In the genomic region with DNA sequence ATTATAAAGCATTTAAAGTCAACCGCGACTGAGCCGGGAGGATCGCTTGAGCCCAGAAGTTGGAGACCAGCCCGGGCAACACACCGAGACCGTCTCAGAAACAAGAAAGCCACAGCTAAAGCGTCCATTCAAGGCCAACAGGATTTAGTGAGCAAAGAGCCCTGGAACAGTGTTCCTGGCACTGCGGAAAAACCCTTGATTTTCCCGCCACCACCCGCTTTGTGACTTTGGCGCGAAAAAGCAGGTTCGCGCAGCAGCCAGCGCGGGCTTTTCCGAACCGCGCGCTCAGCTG, we compare ENCODE assay signal across 9 cellular contexts. TPM values are rescaled to one million over a fixed set of nuclear protein-coding genes. Genes with fewer than 3 reads are reported as not detected.
A peak's percentile ranks its signal among the peaks of the same experiment; 100 is the strongest.
DNase-seq lines count a peak whose midpoint lies in the region; ATAC-seq, FAIRE-seq and TF ChIP-seq lines count a peak whose summit lies in the region.
"Had no signal": no experiment of that assay in that cellular context is flagged by ENCODE, and none has a peak within 500 bp of the region (broad histone marks: within the 10 kb centered on the region; RNA-seq: fewer than 3 reads in every experiment).

No MANE protein-coding gene starts in this region.

- H3K27me3 Mint-ChIP-seq in activated CD4-positive, alpha-beta T cell treated with anti-CD3 and anti-CD28 coated beads, Interleukin-2, amount 10 ng/mL, durations not matched to agents 7 days and 5 days: no peaks in the 10 kb centered on the region

- ATAC-seq in HepG2 (no peak), thoracic aorta (ENCODE audit: insufficient number of reproducible peaks, low FRiP score, low read depth) (no peak), HG03469 (IDR thresholded peaks at IDR 0.05; ENCODE audit: unreplicated experiment) (no peak)

- no peak for DNase-seq in activated CD4-positive, alpha-beta T cell treated with anti-CD3 and anti-CD28 coated beads, Interleukin-2, amount 10 ng/mL, durations not matched to agents 7 days and 5 days
- no peak for DNase-seq in activated CD4-positive, alpha-beta T cell treated with anti-CD3 and anti-CD28 coated beads, Interleukin-2, amount 50 U/mL, for 48 hours
- DNase-seq in adipocyte (ENCODE audit: low read depth) (no peak), HepG2 (ENCODE audit: low spot score) (no peak), thoracic aorta (ENCODE audit: low spot score) (no peak), NCI-H526 treated with DMSO at 0.1 percent for 48 hours (lab: John Stamatoyannopoulos, UW) (no peak), anterior cingulate cortex (lab: John Stamatoyannopoulos, UW) (no peak)

- TF ChIP-seq POLR2A in HepG2 (IDR thresholded peaks at IDR 0.05; ENCODE audit: insufficient read depth in 1 of 2, low read depth in 2 of 2, low read length in 2 of 2): no peak

- no TSS peak for BruUV-seq in HepG2 (replicated peaks; lab: Mats Ljungman, UMichigan)

- H3K36me3 Mint-ChIP-seq in activated CD4-positive, alpha-beta T cell treated with anti-CD3 and anti-CD28 coated beads, Interleukin-2, amount 10 ng/mL, durations not matched to agents 7 days and 5 days (ENCODE audit: low read depth): peaks cover 52% of the 10 kb centered on the region

- no peak for FAIRE-seq in HepG2 (lab: Jason Lieb, UNC)
- FAIRE-seq: D721Med had no signal

- peak overlapping the region; percentile 94 for H3K4me3 Mint-ChIP-seq in activated CD4-positive, alpha-beta T cell treated with anti-CD3 and anti-CD28 coated beads, Interleukin-2, amount 10 ng/mL, durations not matched to agents 7 days and 5 days

- no peak overlapping the region for H2AFZ ChIP-seq in HepG2 (ENCODE audit: low read length)

- intact Hi-C loops in HepG2 (cut with micrococcal nuclease; ENCODE audit: unreplicated experiment): no loop called here

- H3K36me3 ChIP-seq in adipocyte (ENCODE audit: control insufficient read depth, insufficient read depth, low read length, severe bottlenecking) (peaks cover 34% of the 10 kb centered on the region), HepG2 (replicated peaks in 1 of 2; ENCODE audit: control insufficient read depth in 1 of 2, insufficient read depth in 2 of 2, low read length in 2 of 2) (peaks cover 6 to 45% of the 10 kb centered on the region in 2 experiments), thoracic aorta (no peaks in the 10 kb centered on the region)

- H4K20me1 ChIP-seq in HepG2 (ENCODE audit: insufficient read depth, low read length): peaks cover 19% of the 10 kb centered on the region

- H3K27me3 ChIP-seq in adipocyte (replicated peaks; ENCODE audit: control insufficient read depth, insufficient read depth, low read length) (no peaks in the 10 kb centered on the region), HepG2 (ENCODE audit: control insufficient read depth in 1 of 2, insufficient read depth in 2 of 2, low read length in 2 of 2) (no peaks in the 10 kb centered on the region; a peak in 1 of 5 replicates), thoracic aorta (replicated peaks; ENCODE audit: insufficient read depth) (no peaks in the 10 kb centered on the region)

- H3K4me2 ChIP-seq in HepG2 (ENCODE audit: low read depth, low read length): peak overlapping the region; percentile 98

- TF ChIP-seq EP300 in HepG2 (IDR thresholded peaks at IDR 0.05; ENCODE audit: low read depth in 2 of 2, low read length in 2 of 2): no peak
- TF ChIP-seq EP300 in HepG2 (CRISPR knock-in tag; IDR thresholded peaks at IDR 0.05; ENCODE audit: borderline replicate concordance): peak; percentile 35; the same call in 1 of the 2 replicates

- POLR2A ChIA-PET in activated CD4-positive, alpha-beta T cell treated with anti-CD3 and anti-CD28 coated beads, Interleukin-2, amount 10 ng/mL, durations not matched to agents 7 days and 5 days (lab: Charles Lee): no interaction called here
- POLR2A ChIA-PET in HepG2 (lab: Yijun Ruan, JAX): interaction anchor here (0.9 to 3.0 kb wide), 21 partner anchors 8 to 360 kb away, joined by 3 to 15 read pairs (median 6); no protein-coding TSS in a partner anchor

- H3K79me2 ChIP-seq in HepG2 (ENCODE audit: insufficient read depth, low read length): peaks cover 41% of the 10 kb centered on the region

- in situ Hi-C loops in HepG2 (cut with HindIII; ENCODE audit: extremely low pct_ligation_motif_present, low pct_unique_long_range_greater_than_20kb): no loop called here

- CTCF ChIA-PET in activated CD4-positive, alpha-beta T cell treated with anti-CD3 and anti-CD28 coated beads, Interleukin-2, amount 10 ng/mL, durations not matched to agents 7 days and 5 days (lab: Charles Lee): interaction anchor here (0.9 to 2.2 kb wide), 4 partner anchors 18 to 76 kb away, joined by 3 to 8 read pairs (median 4); no protein-coding TSS in a partner anchor
- CTCF ChIA-PET in HepG2 (lab: Yijun Ruan, JAX; ENCODE audit: low intra/inter-chr PET ratio, low total read pairs): no interaction called here

- TF ChIP-seq CTCF in HepG2 (CRISPR knock-in tag; IDR thresholded peaks at IDR 0.05) (no peak), thoracic aorta (IDR thresholded peaks at IDR 0.05) (no peak)

- H3K27ac ChIP-seq in HepG2 (ENCODE audit: extremely low read length, insufficient read depth, low read length): peak overlapping the region; percentile 86
- peak overlapping the region in 1 of 2 donors; percentile 77 for H3K27ac ChIP-seq in thoracic aorta

- H3K9ac ChIP-seq in adipocyte (ENCODE audit: low read length): peak overlapping the region; percentile 90
- H3K9ac ChIP-seq in HepG2 (ENCODE audit: insufficient read depth, low read depth, low read length): peak overlapping the region; percentile 85

- peaks cover 72% of the 10 kb centered on the region for H3K4me1 Mint-ChIP-seq in activated CD4-positive, alpha-beta T cell treated with anti-CD3 and anti-CD28 coated beads, Interleukin-2, amount 10 ng/mL, durations not matched to agents 7 days and 5 days

- peaks cover 25% of the 10 kb centered on the region for H3K4me1 ChIP-seq in adipocyte (ENCODE audit: control insufficient read depth, insufficient read depth, low read length)
- peaks cover 56% of the 10 kb centered on the region for H3K4me1 ChIP-seq in HepG2 (ENCODE audit: insufficient read depth, low read length)
- H3K4me1 ChIP-seq in thoracic aorta (ENCODE audit: control insufficient read depth in 1 of 2, low read depth in 2 of 2): peaks cover 7 to 16% of the 10 kb centered on the region in 2 donors

- H3K9me3 ChIP-seq in adipocyte (ENCODE audit: control insufficient read depth, low read length) (no peaks in the 10 kb centered on the region), HepG2 (ENCODE audit: low read length) (no peaks in the 10 kb centered on the region), thoracic aorta (no peaks in the 10 kb centered on the region)

- TF ChIP-seq RAD21 in HepG2 (CRISPR knock-in tag; IDR thresholded peaks at IDR 0.05): no peak

- peak overlapping the region; percentile 99 for H3K27ac Mint-ChIP-seq in activated CD4-positive, alpha-beta T cell treated with anti-CD3 and anti-CD28 coated beads, Interleukin-2, amount 10 ng/mL, durations not matched to agents 7 days and 5 days

- under 1% methylated on average over 18 of the region's 21 CpGs for WGBS in HepG2 (ENCODE audit: low lambda C conversion rate)

- H3K9me3 Mint-ChIP-seq in activated CD4-positive, alpha-beta T cell treated with anti-CD3 and anti-CD28 coated beads, Interleukin-2, amount 10 ng/mL, durations not matched to agents 7 days and 5 days: no peaks in the 10 kb centered on the region

- peak overlapping the region; percentile 95 for H3K4me3 ChIP-seq in adipocyte (ENCODE audit: low read length)
- peak overlapping the region; percentile 74 to 92 (median 82) for H3K4me3 ChIP-seq in HepG2 (replicated peaks in 1 of 3; ENCODE audit: insufficient read depth in 1 of 3, low read depth in 2 of 3, low read length in 3 of 3)
- peak overlapping the region; percentile 88 for H3K4me3 ChIP-seq in thoracic aorta

RNA-seq across cellular contexts. Expression of a gene that starts 0.7 kb away (rescaled TPM):
- 100 to 1,000 TPM; 512 to 559 TPM for total RNA-seq in activated CD4-positive, alpha-beta T cell treated with anti-CD3 and anti-CD28 coated beads, Interleukin-2, amount 10 ng/mL, durations not matched to agents 7 days and 5 days
- total RNA-seq in HepG2 (2016; rRNA removed; fragmentation: Illumina TruSeq; extraction: Trizol) (655 and 1,008 TPM in 2 replicates), thoracic aorta (10 to 100 TPM; 20.5 to 39.7 TPM)
- total RNA-seq in HepG2 (2016; cell fraction: cytosol; rRNA removed; fragmentation: Illumina TruSeq; extraction: Trizol; ENCODE audit: low read depth): 98.8 and 107 TPM in 2 replicates
- 668 and 1,045 TPM in 2 replicates for total RNA-seq in HepG2 (2016; cell fraction: insoluble cytoplasmic fraction; rRNA removed; fragmentation: Illumina TruSeq; extraction: Trizol)
- 125 and 133 TPM in 2 replicates for total RNA-seq in HepG2 (2016; cell fraction: membrane; rRNA removed; fragmentation: Illumina TruSeq; extraction: Trizol)
- 265 and 280 TPM in 2 replicates for total RNA-seq in HepG2 (2016; cell fraction: nucleus; rRNA removed; fragmentation: Illumina TruSeq; extraction: Trizol)
- 174 and 229 TPM in 2 replicates for polyA plus RNA-seq in HepG2 (2011; rRNA removed)
- 262 and 317 TPM in 2 replicates for polyA plus RNA-seq in HepG2 (2011; cell fraction: cytosol; rRNA removed)
- polyA plus RNA-seq in HepG2 (2011; cell fraction: nucleus; rRNA removed): 129 and 154 TPM in 2 replicates
- 119 and 185 TPM in 2 replicates for polyA plus RNA-seq in HepG2 (2012)
- 44.9 and 46.3 TPM in 2 replicates for polyA plus RNA-seq in HepG2 (2016; cell fraction: cytosol; fragmentation: Illumina TruSeq; extraction: Trizol; ENCODE audit: low read depth)
- 1,031 and 1,115 TPM in 2 replicates for polyA plus RNA-seq in HepG2 (2016; cell fraction: insoluble cytoplasmic fraction; fragmentation: Illumina TruSeq; extraction: Trizol; ENCODE audit: low read depth)
- 59.3 and 65.9 TPM in 2 replicates for polyA plus RNA-seq in HepG2 (2016; cell fraction: membrane; fragmentation: Illumina TruSeq; extraction: Trizol; ENCODE audit: low read depth)
- polyA plus RNA-seq in HepG2 (2016; cell fraction: nucleus; fragmentation: Illumina TruSeq; extraction: Trizol; ENCODE audit: insufficient read depth, low read depth): 404 and 418 TPM in 2 replicates
- 287 and 339 TPM in 2 replicates for polyA minus RNA-seq in HepG2 (2011; rRNA and poly(A)+ RNA removed; ENCODE audit: low replicate concordance)
- polyA minus RNA-seq in HepG2 (2011; cell fraction: cytosol; rRNA and poly(A)+ RNA removed): 119 and 149 TPM in 2 replicates
- 61.0 and 63.3 TPM in 2 replicates for polyA minus RNA-seq in HepG2 (2011; cell fraction: nucleus; rRNA and poly(A)+ RNA removed)

RNA-seq across cellular contexts. Expression of a gene that starts 6.2 kb away (rescaled TPM):
- total RNA-seq in activated CD4-positive, alpha-beta T cell treated with anti-CD3 and anti-CD28 coated beads, Interleukin-2, amount 10 ng/mL, durations not matched to agents 7 days and 5 days: 10 to 100 TPM; 82.4 to 83.6 TPM
- total RNA-seq in HepG2 (2016; rRNA removed; fragmentation: Illumina TruSeq; extraction: Trizol) (158 and 192 TPM in 2 replicates), thoracic aorta (100 to 1,000 TPM in 1 of 2 donors, 10 to 100 TPM in 1; 62.8 to 114 TPM)
- total RNA-seq in HepG2 (2016; cell fraction: cytosol; rRNA removed; fragmentation: Illumina TruSeq; extraction: Trizol; ENCODE audit: low read depth): 122 and 175 TPM in 2 replicates
- 162 and 186 TPM in 2 replicates for total RNA-seq in HepG2 (2016; cell fraction: insoluble cytoplasmic fraction; rRNA removed; fragmentation: Illumina TruSeq; extraction: Trizol)
- total RNA-seq in HepG2 (2016; cell fraction: membrane; rRNA removed; fragmentation: Illumina TruSeq; extraction: Trizol): 303 and 344 TPM in 2 replicates
- total RNA-seq in HepG2 (2016; cell fraction: nucleus; rRNA removed; fragmentation: Illumina TruSeq; extraction: Trizol): 81.6 and 92.8 TPM in 2 replicates
- 250 and 325 TPM in 2 replicates for polyA plus RNA-seq in HepG2 (2011; rRNA removed)
- 211 and 253 TPM in 2 replicates for polyA plus RNA-seq in HepG2 (2011; cell fraction: cytosol; rRNA removed)
- polyA plus RNA-seq in HepG2 (2011; cell fraction: nucleus; rRNA removed): 57.2 and 73.6 TPM in 2 replicates
- polyA plus RNA-seq in HepG2 (2012): 159 and 220 TPM in 2 replicates
- polyA plus RNA-seq in HepG2 (2016; cell fraction: cytosol; fragmentation: Illumina TruSeq; extraction: Trizol; ENCODE audit: low read depth): 251 and 392 TPM in 2 replicates
- 347 and 364 TPM in 2 replicates for polyA plus RNA-seq in HepG2 (2016; cell fraction: insoluble cytoplasmic fraction; fragmentation: Illumina TruSeq; extraction: Trizol; ENCODE audit: low read depth)
- 489 and 569 TPM in 2 replicates for polyA plus RNA-seq in HepG2 (2016; cell fraction: membrane; fragmentation: Illumina TruSeq; extraction: Trizol; ENCODE audit: low read depth)
- polyA plus RNA-seq in HepG2 (2016; cell fraction: nucleus; fragmentation: Illumina TruSeq; extraction: Trizol; ENCODE audit: insufficient read depth, low read depth): 196 and 201 TPM in 2 replicates
- polyA minus RNA-seq in HepG2 (2011; rRNA and poly(A)+ RNA removed; ENCODE audit: low replicate concordance): 35.1 and 119 TPM in 2 replicates
- 82.6 and 91.2 TPM in 2 replicates for polyA minus RNA-seq in HepG2 (2011; cell fraction: cytosol; rRNA and poly(A)+ RNA removed)
- 41.5 and 46.2 TPM in 2 replicates for polyA minus RNA-seq in HepG2 (2011; cell fraction: nucleus; rRNA and poly(A)+ RNA removed)

RNA-seq across cellular contexts. Expression of a gene that starts 7.7 kb away (rescaled TPM):
- total RNA-seq in activated CD4-positive, alpha-beta T cell treated with anti-CD3 and anti-CD28 coated beads, Interleukin-2, amount 10 ng/mL, durations not matched to agents 7 days and 5 days: 10 to 100 TPM; 54.5 to 58.4 TPM
- total RNA-seq in HepG2 (2016; rRNA removed; fragmentation: Illumina TruSeq; extraction: Trizol) (69.6 and 81.3 TPM in 2 replicates), thoracic aorta (10 to 100 TPM; 63.6 to 85.6 TPM)
- total RNA-seq in HepG2 (2016; cell fraction: cytosol; rRNA removed; fragmentation: Illumina TruSeq; extraction: Trizol; ENCODE audit: low read depth): 29.8 and 34.6 TPM in 2 replicates
- total RNA-seq in HepG2 (2016; cell fraction: insoluble cytoplasmic fraction; rRNA removed; fragmentation: Illumina TruSeq; extraction: Trizol): 67.6 and 76.1 TPM in 2 replicates
- total RNA-seq in HepG2 (2016; cell fraction: membrane; rRNA removed; fragmentation: Illumina TruSeq; extraction: Trizol): 75.4 and 77.9 TPM in 2 replicates
- 56.4 and 64.9 TPM in 2 replicates for total RNA-seq in HepG2 (2016; cell fraction: nucleus; rRNA removed; fragmentation: Illumina TruSeq; extraction: Trizol)
- polyA plus RNA-seq in HepG2 (2011; rRNA removed): 143 and 153 TPM in 2 replicates
- polyA plus RNA-seq in HepG2 (2011; cell fraction: cytosol; rRNA removed): 73.9 and 132 TPM in 2 replicates
- 85.0 and 104 TPM in 2 replicates for polyA plus RNA-seq in HepG2 (2011; cell fraction: nucleus; rRNA removed)
- 48.6 and 65.3 TPM in 2 replicates for polyA plus RNA-seq in HepG2 (2012)
- polyA plus RNA-seq in HepG2 (2016; cell fraction: cytosol; fragmentation: Illumina TruSeq; extraction: Trizol; ENCODE audit: low read depth): 29.3 and 38.2 TPM in 2 replicates
- polyA plus RNA-seq in HepG2 (2016; cell fraction: insoluble cytoplasmic fraction; fragmentation: Illumina TruSeq; extraction: Trizol; ENCODE audit: low read depth): 50.6 and 50.7 TPM in 2 replicates
- polyA plus RNA-seq in HepG2 (2016; cell fraction: membrane; fragmentation: Illumina TruSeq; extraction: Trizol; ENCODE audit: low read depth): 47.8 and 51.2 TPM in 2 replicates
- polyA plus RNA-seq in HepG2 (2016; cell fraction: nucleus; fragmentation: Illumina TruSeq; extraction: Trizol; ENCODE audit: insufficient read depth, low read depth): 75.6 and 80.4 TPM in 2 replicates
- polyA minus RNA-seq in HepG2 (2011; rRNA and poly(A)+ RNA removed; ENCODE audit: low replicate concordance): 57.4 and 273 TPM in 2 replicates
- 55.2 and 56.1 TPM in 2 replicates for polyA minus RNA-seq in HepG2 (2011; cell fraction: cytosol; rRNA and poly(A)+ RNA removed)
- 65.8 and 78.7 TPM in 2 replicates for polyA minus RNA-seq in HepG2 (2011; cell fraction: nucleus; rRNA and poly(A)+ RNA removed)
